ENCODE assay signal across 8 cellular contexts in the genomic region with DNA sequence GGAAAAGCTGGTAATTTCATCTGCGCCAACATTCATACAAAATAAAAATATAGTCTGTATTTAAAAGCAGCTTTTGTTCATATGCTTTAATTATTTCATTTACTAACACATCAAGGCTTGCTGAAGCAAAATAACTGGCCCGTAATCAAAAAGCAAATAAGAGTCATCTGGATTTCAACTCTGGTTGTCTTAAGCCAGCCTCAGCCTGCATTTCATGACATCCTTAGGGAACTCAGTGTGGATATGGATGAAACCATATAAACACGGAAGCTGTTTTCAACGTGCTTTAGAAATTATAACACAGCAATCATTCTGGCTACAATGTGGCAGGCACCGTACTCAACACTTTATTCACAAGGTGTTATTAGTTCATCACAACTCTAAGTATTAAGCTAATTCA. TPM values are rescaled to one million over a fixed set of nuclear protein-coding genes. Genes with fewer than 3 reads are reported as not detected.
DNase-seq lines count a peak whose midpoint lies in the region; ATAC-seq and TF ChIP-seq lines count a peak whose summit lies in the region.

No MANE protein-coding gene starts in this region.

- TF ChIP-seq EP300 in suprapubic skin (IDR thresholded peaks at IDR 0.05), result no peak

- no peaks in the 10 kb centered on the region for H3K36me3 ChIP-seq in suprapubic skin

- H3K9me3 Mint-ChIP-seq in T-helper 2 cell treated with Interferon-gamma antibody and Interleukin-4, amounts not matched to agents 5 μg/mL and 100 μg/mL, for 36 hours, result peaks cover 22% of the 10 kb centered on the region
- peaks cover 18% of the 10 kb centered on the region for H3K9me3 Mint-ChIP-seq in activated T-helper 2 cell treated with anti-CD3 and anti-CD28 coated beads, Interferon-gamma antibody, Interleukin-2, Interleukin-4, amounts not matched to agents 10 μg/mL and 5 μg/mL and 100 μg/mL, durations not matched to agents 14 hours and 24 hours and 36 hours

- peak overlapping the region; percentile 90 for H3K27ac ChIP-seq in suprapubic skin

- H3K27me3 Mint-ChIP-seq in T-helper 2 cell treated with Interferon-gamma antibody and Interleukin-4, amounts not matched to agents 5 μg/mL and 100 μg/mL, for 36 hours (ENCODE audit: low read depth), result peaks cover 5% of the 10 kb centered on the region
- H3K27me3 Mint-ChIP-seq in activated T-helper 2 cell treated with anti-CD3 and anti-CD28 coated beads, Interferon-gamma antibody, Interleukin-2, Interleukin-4, amounts not matched to agents 10 μg/mL and 5 μg/mL and 100 μg/mL, durations not matched to agents 14 hours and 24 hours and 36 hours (ENCODE audit: low read depth), result peaks cover 16% of the 10 kb centered on the region

- TF ChIP-seq POLR2A in suprapubic skin (IDR thresholded peaks at IDR 0.05), result no peak

- peaks cover 37% of the 10 kb centered on the region for H3K4me1 ChIP-seq in suprapubic skin

- peak overlapping the region; percentile 88 for H3K27ac Mint-ChIP-seq in T-helper 2 cell treated with Interferon-gamma antibody and Interleukin-4, amounts not matched to agents 5 μg/mL and 100 μg/mL, for 36 hours
- H3K27ac Mint-ChIP-seq in activated T-helper 2 cell treated with anti-CD3 and anti-CD28 coated beads, Interferon-gamma antibody, Interleukin-2, Interleukin-4, amounts not matched to agents 10 μg/mL and 5 μg/mL and 100 μg/mL, durations not matched to agents 14 hours and 24 hours and 36 hours, result peak overlapping the region; percentile 78

- H3K9me3 ChIP-seq in suprapubic skin, result no peaks in the 10 kb centered on the region

- intact Hi-C loops in activated T-helper 2 cell treated with anti-CD3 and anti-CD28 coated beads, Interferon-gamma antibody, Interleukin-2, Interleukin-4, amounts not matched to agents 10 μg/mL and 5 μg/mL and 100 μg/mL, durations not matched to agents 14 hours and 24 hours and 36 hours (cut with micrococcal nuclease), result loop anchor here (1.0 to 10.0 kb wide), 4 partner anchors 69 to 1208 kb away; no protein-coding TSS in a partner anchor

- H3K4me3 Mint-ChIP-seq in T-helper 2 cell treated with Interferon-gamma antibody and Interleukin-4, amounts not matched to agents 5 μg/mL and 100 μg/mL, for 36 hours, result peak overlapping the region; percentile 96
- peak overlapping the region; percentile 96 for H3K4me3 Mint-ChIP-seq in activated T-helper 2 cell treated with anti-CD3 and anti-CD28 coated beads, Interferon-gamma antibody, Interleukin-2, Interleukin-4, amounts not matched to agents 10 μg/mL and 5 μg/mL and 100 μg/mL, durations not matched to agents 14 hours and 24 hours and 36 hours (ENCODE audit: low read depth)

- peak overlapping the region; percentile 77 for H3K4me3 ChIP-seq in suprapubic skin

- whole genome bisulfite sequencing in suprapubic skin, result 20% methylated on average over 5 of the region's 5 CpGs

- no peak for DNase-seq in T-helper 2 cell treated with Interferon-gamma antibody and Interleukin-4, amounts not matched to agents 5 μg/mL and 100 μg/mL, for 36 hours (ENCODE audit: low spot score)
- DNase-seq in T-helper 2 cell (no peak), inferior parietal cortex (ENCODE audit: extremely low spot score) (peak; percentile 14), suprapubic skin (ENCODE audit: low spot score in 2 of 2) (no peak), medulla oblongata (ENCODE audit: extremely low spot score) (no peak)
- DNase-seq in activated T-helper 2 cell treated with anti-CD3 and anti-CD28 coated beads, Interferon-gamma antibody, Interleukin-2, Interleukin-4, amounts not matched to agents 10 μg/mL and 5 μg/mL and 100 μg/mL, durations not matched to agents 14 hours and 24 hours and 36 hours (ENCODE audit: low spot score), result no peak

- TF ChIP-seq CTCF in suprapubic skin (IDR thresholded peaks at IDR 0.05), result no peak

- peaks cover 20% of the 10 kb centered on the region for H3K4me1 Mint-ChIP-seq in T-helper 2 cell treated with Interferon-gamma antibody and Interleukin-4, amounts not matched to agents 5 μg/mL and 100 μg/mL, for 36 hours (ENCODE audit: low read depth)
- H3K4me1 Mint-ChIP-seq in activated T-helper 2 cell treated with anti-CD3 and anti-CD28 coated beads, Interferon-gamma antibody, Interleukin-2, Interleukin-4, amounts not matched to agents 10 μg/mL and 5 μg/mL and 100 μg/mL, durations not matched to agents 14 hours and 24 hours and 36 hours (ENCODE audit: low read depth), result peaks cover 29% of the 10 kb centered on the region

- H3K27me3 ChIP-seq in suprapubic skin, result no peaks in the 10 kb centered on the region

- ATAC-seq in GM19035 (IDR thresholded peaks at IDR 0.05; ENCODE audit: unreplicated experiment) (no peak), GM21529 (IDR thresholded peaks at IDR 0.05; ENCODE audit: unreplicated experiment) (no peak)

- H3K36me3 Mint-ChIP-seq in T-helper 2 cell treated with Interferon-gamma antibody and Interleukin-4, amounts not matched to agents 5 μg/mL and 100 μg/mL, for 36 hours (ENCODE audit: low read depth), result peaks cover 27% of the 10 kb centered on the region
- peaks cover 34% of the 10 kb centered on the region for H3K36me3 Mint-ChIP-seq in activated T-helper 2 cell treated with anti-CD3 and anti-CD28 coated beads, Interferon-gamma antibody, Interleukin-2, Interleukin-4, amounts not matched to agents 10 μg/mL and 5 μg/mL and 100 μg/mL, durations not matched to agents 14 hours and 24 hours and 36 hours (ENCODE audit: low read depth)

RNA-seq across cellular contexts. Expression of gene COX16, which starts 0.9 kb away (rescaled TPM):
- 67.0 and 69.7 TPM in 2 replicates for total RNA-seq in activated T-helper 2 cell treated with anti-CD3 and anti-CD28 coated beads, Interferon-gamma antibody, Interleukin-2, Interleukin-4, amounts not matched to agents 10 μg/mL and 5 μg/mL and 100 μg/mL, durations not matched to agents 14 hours and 24 hours and 36 hours
- total RNA-seq in suprapubic skin, result 10 to 100 TPM in 3 of 4 donors, 1 to 10 TPM in 1; 8.9 to 24.5 (median 20.8) TPM

RNA-seq across cellular contexts. Expression of gene SYNJ2BP, which starts 58.3 kb away (rescaled TPM):
- 0.69 and 0.98 TPM in 2 replicates for total RNA-seq in activated T-helper 2 cell treated with anti-CD3 and anti-CD28 coated beads, Interferon-gamma antibody, Interleukin-2, Interleukin-4, amounts not matched to agents 10 μg/mL and 5 μg/mL and 100 μg/mL, durations not matched to agents 14 hours and 24 hours and 36 hours
- 10 to 100 TPM; 10.1 to 25.9 (median 14.9) TPM for total RNA-seq in suprapubic skin
